In the genomic region with DNA sequence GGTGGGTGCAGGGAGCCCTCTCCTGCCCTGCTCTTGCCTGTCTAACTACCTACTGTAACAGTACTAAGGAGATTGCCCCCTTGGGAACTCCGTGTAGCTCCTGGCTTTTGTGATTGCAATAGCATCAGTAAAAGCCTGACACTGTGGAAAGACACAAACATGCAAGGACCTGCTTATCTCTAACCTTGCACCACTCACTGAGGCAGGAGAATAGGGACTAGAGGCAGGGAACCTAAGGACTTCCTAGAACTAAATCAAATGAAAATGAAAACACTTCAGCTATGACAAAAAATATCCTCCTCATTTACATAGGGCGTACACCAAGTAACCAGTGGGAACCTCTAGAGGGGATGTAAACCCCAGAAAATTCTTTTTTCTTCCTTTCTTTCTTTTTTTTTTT, we compare ENCODE assay signal across 1 cellular context.
TF ChIP-seq lines count a peak whose summit lies in the region.

No MANE protein-coding gene starts in this region.

TF ChIP-seq in K562, 482 proteins besides CTCF, POLR2A, EP300 and RAD21 (continued from another document):
- TF ChIP-seq SREBF1 (IDR thresholded peaks at IDR 0.05; ENCODE audit: borderline replicate concordance, low read depth, low read length) (no peak), PURB (CRISPR knock-in tag; IDR thresholded peaks at IDR 0.05; ENCODE audit: low read depth) (no peak), MAZ (CRISPR knock-in tag; conservative IDR thresholded peaks at IDR 0.05 in 1 of 2, IDR thresholded peaks at IDR 0.05 in 1 of 2) (no peak), PTTG1 (tag; IDR thresholded peaks at IDR 0.05; ENCODE audit: low read depth) (no peak), HNRNPUL1 (IDR thresholded peaks at IDR 0.05; ENCODE audit: low read length) (no peak), ZSCAN32 (CRISPR knock-in tag; IDR thresholded peaks at IDR 0.05) (no peak), KLF13 (tag; IDR thresholded peaks at IDR 0.05; ENCODE audit: borderline replicate concordance, low read depth) (no peak), JUND (IDR thresholded peaks at IDR 0.05; ENCODE audit: borderline replicate concordance, low read depth, low read length) (no peak), JUND (tag; IDR thresholded peaks at IDR 0.05; ENCODE audit: borderline replicate concordance, low read depth, low read length) (no peak; the same call in 2 of the 3 replicates), IFI16 (CRISPR knock-in tag; IDR thresholded peaks at IDR 0.05) (no peak), IRF1 (CRISPR knock-in tag; IDR thresholded peaks at IDR 0.05; ENCODE audit: borderline replicate concordance) (no peak), ZNF830 (CRISPR knock-in tag; IDR thresholded peaks at IDR 0.05) (no peak), RBBP5 (IDR thresholded peaks at IDR 0.05; ENCODE audit: borderline replicate concordance, insufficient read depth, low read length, poor library complexity, severe bottlenecking) (no peak), TSC22D4 (tag; IDR thresholded peaks at IDR 0.05) (no peak), ZNF121 (CRISPR knock-in tag; conservative IDR thresholded peaks at IDR 0.05) (no peak), ZC3H4 (CRISPR knock-in tag; IDR thresholded peaks at IDR 0.05; ENCODE audit: borderline replicate concordance) (no peak), SMARCE1 (IDR thresholded peaks at IDR 0.05) (no peak), CBFA2T3 (IDR thresholded peaks at IDR 0.05) (peak; percentile 50), NFYB (IDR thresholded peaks at IDR 0.05; ENCODE audit: extremely low read depth, insufficient read length) (no peak), PKNOX1 (IDR thresholded peaks at IDR 0.05) (no peak), DACH1 (IDR thresholded peaks at IDR 0.05; ENCODE audit: partially characterized antibody) (no peak), ZNF695 (CRISPR knock-in tag; IDR thresholded peaks at IDR 0.05) (no peak), ZNF778 (CRISPR knock-in tag; IDR thresholded peaks at IDR 0.05) (no peak), THRB (CRISPR knock-in tag; conservative IDR thresholded peaks at IDR 0.05) (no peak), MCM2 (IDR thresholded peaks at IDR 0.05; ENCODE audit: low read depth) (no peak), TRIM24 (IDR thresholded peaks at IDR 0.05) (no peak), ZNF175 (CRISPR knock-in tag; IDR thresholded peaks at IDR 0.05; ENCODE audit: low read depth) (no peak), SRSF3 (IDR thresholded peaks at IDR 0.05; ENCODE audit: insufficient read depth, low read length) (no peak), ZNF384 (IDR thresholded peaks at IDR 0.05; ENCODE audit: low read depth, low read length) (no peak)
- TF ChIP-seq, protein P1, sequence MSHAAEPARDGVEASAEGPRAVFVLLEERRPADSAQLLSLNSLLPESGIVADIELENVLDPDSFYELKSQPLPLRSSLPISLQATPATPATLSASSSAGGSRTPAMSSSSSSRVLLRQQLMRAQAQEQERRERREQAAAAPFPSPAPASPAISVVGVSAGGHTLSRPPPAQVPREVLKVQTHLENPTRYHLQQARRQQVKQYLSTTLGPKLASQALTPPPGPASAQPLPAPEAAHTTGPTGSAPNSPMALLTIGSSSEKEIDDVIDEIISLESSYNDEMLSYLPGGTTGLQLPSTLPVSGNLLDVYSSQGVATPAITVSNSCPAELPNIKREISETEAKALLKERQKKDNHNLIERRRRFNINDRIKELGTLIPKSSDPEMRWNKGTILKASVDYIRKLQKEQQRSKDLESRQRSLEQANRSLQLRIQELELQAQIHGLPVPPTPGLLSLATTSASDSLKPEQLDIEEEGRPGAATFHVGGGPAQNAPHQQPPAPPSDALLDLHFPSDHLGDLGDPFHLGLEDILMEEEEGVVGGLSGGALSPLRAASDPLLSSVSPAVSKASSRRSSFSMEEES (CRISPR knock-in tag; IDR thresholded peaks at IDR 0.05): no peak
